ENCODE assay signal across 9 cellular contexts in the genomic region with DNA sequence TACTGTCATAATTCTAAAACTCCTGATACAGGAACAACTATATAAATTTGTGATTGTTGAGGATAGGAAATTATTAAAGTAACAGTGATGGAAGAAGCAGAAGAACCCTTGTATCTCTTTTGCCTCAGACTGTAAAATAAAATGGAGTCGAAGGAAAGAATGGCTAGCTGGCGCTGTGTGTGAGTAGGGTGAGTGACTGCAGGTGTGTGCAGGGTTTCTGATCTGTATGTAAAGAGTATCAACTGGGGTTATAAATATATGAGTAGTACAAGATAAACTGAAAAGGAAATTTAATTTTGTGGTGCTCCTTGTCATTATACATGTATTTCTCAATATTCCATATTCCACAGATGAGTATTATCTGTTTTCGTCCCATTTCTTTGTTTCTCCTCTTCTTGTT. TPM values are rescaled to one million over a fixed set of nuclear protein-coding genes. Genes with fewer than 3 reads are reported as not detected.
A peak's percentile ranks its signal among the peaks of the same experiment; 100 is the strongest.
DNase-seq lines count a peak whose midpoint lies in the region; ATAC-seq and TF ChIP-seq lines count a peak whose summit lies in the region.
"Had no signal": no experiment of that assay in that cellular context is flagged by ENCODE, and none has a peak within 500 bp of the region (broad histone marks: within the 10 kb centered on the region; RNA-seq: fewer than 3 reads in every experiment).

No MANE protein-coding gene starts in this region.

- H3K36me3 ChIP-seq in smooth muscle cell (ENCODE audit: low read depth), result peaks cover 40% of the 10 kb centered on the region

- peak; percentile 29 for ATAC-seq in activated CD8-positive, alpha-beta memory T cell treated with anti-CD3 and anti-CD28 coated beads, Interleukin-2, amount 10 ng/mL, durations not matched to agents 7 days and 5 days
- ATAC-seq in GM21786 (IDR thresholded peaks at IDR 0.05; ENCODE audit: unreplicated experiment) (peak; percentile 13), HG03432 (IDR thresholded peaks at IDR 0.05; ENCODE audit: unreplicated experiment) (peak; percentile 42)

- peaks cover 7% of the 10 kb centered on the region for H3K4me1 ChIP-seq in smooth muscle cell (ENCODE audit: low read depth)

- DNase-seq in activated CD8-positive, alpha-beta memory T cell treated with anti-CD3 and anti-CD28 coated beads, Interleukin-2, amount 10 ng/mL, durations not matched to agents 7 days and 5 days, result no peak
- no peak for DNase-seq in activated CD8-positive, alpha-beta memory T cell treated with anti-CD3 and anti-CD28 coated beads, Interleukin-2, amount 50 U/mL, for 4 hours
- no peak for DNase-seq in smooth muscle cell (lab: John Stamatoyannopoulos, UW; ENCODE audit: unreplicated experiment)
- no peak for DNase-seq in DMS114 treated with DMSO at 0.1 percent for 48 hours (lab: John Stamatoyannopoulos, UW; ENCODE audit: unreplicated experiment)
- DNase-seq in HEK293T (ENCODE audit: extremely low spot score), result no peak
- DNase-seq in occipital lobe (lab: John Stamatoyannopoulos, UW), result no peak
- DNase-seq: SHP77 treated with DMSO at 0.1 percent for 48 hours had no signal

- H3K9me3 ChIP-seq in smooth muscle cell (replicated peaks; ENCODE audit: low read depth), result no peaks in the 10 kb centered on the region

- H3K27ac Mint-ChIP-seq in activated CD8-positive, alpha-beta memory T cell treated with anti-CD3 and anti-CD28 coated beads, Interleukin-2, amount 10 ng/mL, durations not matched to agents 7 days and 5 days, result peak overlapping the region; percentile 85

- WGBS in smooth muscle cell (ENCODE audit: low lambda C conversion rate), result 97% methylated on average over 3 of the region's 3 CpGs

- peaks cover 32% of the 10 kb centered on the region for H3K4me1 Mint-ChIP-seq in activated CD8-positive, alpha-beta memory T cell treated with anti-CD3 and anti-CD28 coated beads, Interleukin-2, amount 10 ng/mL, durations not matched to agents 7 days and 5 days

- H3F3A ChIP-seq in smooth muscle cell (ENCODE audit: low read depth), result peaks cover 15% of the 10 kb centered on the region

- POLR2A ChIA-PET in HEK293T (lab: Yijun Ruan, JAX), result no interaction called here

- H3K27me3 Mint-ChIP-seq in activated CD8-positive, alpha-beta memory T cell treated with anti-CD3 and anti-CD28 coated beads, Interleukin-2, amount 10 ng/mL, durations not matched to agents 7 days and 5 days, result no peaks in the 10 kb centered on the region

- no peak overlapping the region for H2AFZ ChIP-seq in smooth muscle cell (ENCODE audit: low read depth)

- H3K27me3 ChIP-seq in smooth muscle cell (ENCODE audit: low read depth), result no peaks in the 10 kb centered on the region

- H3K4me3 ChIP-seq in smooth muscle cell, result no peak overlapping the region

- no peak overlapping the region for H3K9ac ChIP-seq in smooth muscle cell (ENCODE audit: low read depth)

- CTCF ChIA-PET in activated CD8-positive, alpha-beta memory T cell treated with anti-CD3 and anti-CD28 coated beads, Interleukin-2, amount 10 ng/mL, durations not matched to agents 7 days and 5 days (lab: Charles Lee), result interaction anchor here (0.8 to 2.9 kb wide), 2 partner anchors 13 to 15 kb away, joined by 3 to 20 read pairs; a partner anchor contains a TSS
- CTCF ChIA-PET in HEK293T (lab: Yijun Ruan, JAX), result no interaction called here

- H3K9me3 Mint-ChIP-seq in activated CD8-positive, alpha-beta memory T cell treated with anti-CD3 and anti-CD28 coated beads, Interleukin-2, amount 10 ng/mL, durations not matched to agents 7 days and 5 days (ENCODE audit: low read depth), result no peaks in the 10 kb centered on the region

- H3K79me2 ChIP-seq in smooth muscle cell (ENCODE audit: low read depth), result peaks cover 3% of the 10 kb centered on the region

- peak overlapping the region; percentile 29 for H3K4me3 Mint-ChIP-seq in activated CD8-positive, alpha-beta memory T cell treated with anti-CD3 and anti-CD28 coated beads, Interleukin-2, amount 10 ng/mL, durations not matched to agents 7 days and 5 days

- H3K27ac ChIP-seq in smooth muscle cell (ENCODE audit: low read depth), result peak overlapping the region; percentile 75

- no peak overlapping the region for H3K4me2 ChIP-seq in smooth muscle cell

- peaks cover 15% of the 10 kb centered on the region for H4K20me1 ChIP-seq in smooth muscle cell (ENCODE audit: low read depth)

- peaks cover 51% of the 10 kb centered on the region for H3K36me3 Mint-ChIP-seq in activated CD8-positive, alpha-beta memory T cell treated with anti-CD3 and anti-CD28 coated beads, Interleukin-2, amount 10 ng/mL, durations not matched to agents 7 days and 5 days

- TF ChIP-seq CTCF in smooth muscle cell (IDR thresholded peaks at IDR 0.05; ENCODE audit: borderline replicate concordance, insufficient read depth, poor library complexity, severe bottlenecking), result no peak

TF ChIP-seq in HEK293T, 16 proteins besides CTCF, POLR2A, EP300 and RAD21:
- no peak for TF ChIP-seq TARDBP (IDR thresholded peaks at IDR 0.05)
- TF ChIP-seq FOXM1 (IDR thresholded peaks at IDR 0.05; ENCODE audit: borderline replicate concordance), result no peak
- no peak for TF ChIP-seq SUZ12 (IDR thresholded peaks at IDR 0.05)
- TF ChIP-seq HDGF (IDR thresholded peaks at IDR 0.05; ENCODE audit: borderline replicate concordance), result no peak
- TF ChIP-seq NFRKB (IDR thresholded peaks at IDR 0.05), result no peak
- TF ChIP-seq ARNT (IDR thresholded peaks at IDR 0.05), result no peak
- TF ChIP-seq L3MBTL2 (conservative IDR thresholded peaks at IDR 0.05), result no peak
- TF ChIP-seq, protein P1, sequence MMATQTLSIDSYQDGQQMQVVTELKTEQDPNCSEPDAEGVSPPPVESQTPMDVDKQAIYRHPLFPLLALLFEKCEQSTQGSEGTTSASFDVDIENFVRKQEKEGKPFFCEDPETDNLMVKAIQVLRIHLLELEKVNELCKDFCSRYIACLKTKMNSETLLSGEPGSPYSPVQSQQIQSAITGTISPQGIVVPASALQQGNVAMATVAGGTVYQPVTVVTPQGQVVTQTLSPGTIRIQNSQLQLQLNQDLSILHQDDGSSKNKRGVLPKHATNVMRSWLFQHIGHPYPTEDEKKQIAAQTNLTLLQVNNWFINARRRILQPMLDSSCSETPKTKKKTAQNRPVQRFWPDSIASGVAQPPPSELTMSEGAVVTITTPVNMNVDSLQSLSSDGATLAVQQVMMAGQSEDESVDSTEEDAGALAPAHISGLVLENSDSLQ (IDR thresholded peaks at IDR 0.05), result no peak
- no peak for TF ChIP-seq ZNF384 (IDR thresholded peaks at IDR 0.05)
- TF ChIP-seq BHLHE40 (IDR thresholded peaks at IDR 0.05; ENCODE audit: borderline replicate concordance), result no peak
- TF ChIP-seq LEF1 (IDR thresholded peaks at IDR 0.05; ENCODE audit: borderline replicate concordance), result no peak
- no peak for TF ChIP-seq ELF4 (IDR thresholded peaks at IDR 0.05)
- no peak for TF ChIP-seq CTBP1 (IDR thresholded peaks at IDR 0.05; ENCODE audit: borderline replicate concordance)
- TF ChIP-seq FOXK2 (IDR thresholded peaks at IDR 0.05), result no peak

RNA-seq across cellular contexts. Expression of a gene that starts 15.2 kb away (rescaled TPM):
- total RNA-seq in activated CD8-positive, alpha-beta memory T cell treated with anti-CD3 and anti-CD28 coated beads, Interleukin-2, amount 10 ng/mL, durations not matched to agents 7 days and 5 days, result 10 to 100 TPM; 10.2 to 12.3 TPM
- total RNA-seq in smooth muscle cell (36.1 and 56.7 TPM in 2 replicates), occipital lobe (131 TPM)
- 22.8 and 23.0 TPM in 2 replicates for polyA plus RNA-seq in smooth muscle cell
